In the genomic region with DNA sequence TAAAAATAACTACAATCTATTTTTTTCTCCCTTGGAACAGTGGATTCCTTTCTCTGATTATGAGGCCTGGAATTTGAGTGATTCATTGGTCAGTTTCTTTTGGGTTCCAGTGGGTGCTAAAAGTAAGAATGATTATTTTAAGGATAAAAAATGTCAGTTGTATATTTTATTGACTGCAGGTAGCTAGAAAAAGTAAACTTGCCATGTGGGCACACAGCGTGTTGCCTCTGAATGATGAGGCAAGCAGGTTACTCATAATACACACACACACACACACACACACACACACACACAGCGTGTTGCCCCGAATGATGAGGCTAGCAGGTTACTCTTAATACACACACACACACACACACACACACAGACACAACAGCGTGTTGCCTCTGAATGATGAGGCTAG, we compare ENCODE assay signal across 1 cellular context.
TF ChIP-seq lines count a peak whose summit lies in the region.

No MANE protein-coding gene starts in this region.

TF ChIP-seq in K562, 482 proteins besides CTCF, POLR2A, EP300 and RAD21:
- TF ChIP-seq SMAD1 (IDR thresholded peaks at IDR 0.05; ENCODE audit: low read depth, low read length, partially characterized antibody) (no peak), NCOA4 (IDR thresholded peaks at IDR 0.05; ENCODE audit: partially characterized antibody) (no peak), EGR1 (conservative IDR thresholded peaks at IDR 0.05) (no peak), TAL1 (IDR thresholded peaks at IDR 0.05) (no peak), CBX5 (IDR thresholded peaks at IDR 0.05; ENCODE audit: borderline replicate concordance, low read depth) (no peak), STAT5A (IDR thresholded peaks at IDR 0.05; ENCODE audit: borderline replicate concordance, low read length) (no peak), HNRNPH1 (optimal IDR thresholded peaks at IDR 0.05; ENCODE audit: low read depth, low read length) (no peak), ARHGAP35 (IDR thresholded peaks at IDR 0.05; ENCODE audit: partially characterized antibody) (no peak), ZNF778 (CRISPR knock-in tag; IDR thresholded peaks at IDR 0.05) (no peak), RBM22 (IDR thresholded peaks at IDR 0.05; ENCODE audit: low read depth, low read length, poor library complexity, severe bottlenecking) (no peak), NFATC3 (IDR thresholded peaks at IDR 0.05) (no peak), TAF9B (IDR thresholded peaks at IDR 0.05; ENCODE audit: partially characterized antibody) (no peak), NR3C1 (CRISPR knock-in tag; IDR thresholded peaks at IDR 0.05) (no peak)
- TF ChIP-seq, protein P1, sequence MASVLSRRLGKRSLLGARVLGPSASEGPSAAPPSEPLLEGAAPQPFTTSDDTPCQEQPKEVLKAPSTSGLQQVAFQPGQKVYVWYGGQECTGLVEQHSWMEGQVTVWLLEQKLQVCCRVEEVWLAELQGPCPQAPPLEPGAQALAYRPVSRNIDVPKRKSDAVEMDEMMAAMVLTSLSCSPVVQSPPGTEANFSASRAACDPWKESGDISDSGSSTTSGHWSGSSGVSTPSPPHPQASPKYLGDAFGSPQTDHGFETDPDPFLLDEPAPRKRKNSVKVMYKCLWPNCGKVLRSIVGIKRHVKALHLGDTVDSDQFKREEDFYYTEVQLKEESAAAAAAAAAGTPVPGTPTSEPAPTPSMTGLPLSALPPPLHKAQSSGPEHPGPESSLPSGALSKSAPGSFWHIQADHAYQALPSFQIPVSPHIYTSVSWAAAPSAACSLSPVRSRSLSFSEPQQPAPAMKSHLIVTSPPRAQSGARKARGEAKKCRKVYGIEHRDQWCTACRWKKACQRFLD (CRISPR knock-in tag; IDR thresholded peaks at IDR 0.05), result no peak
- TF ChIP-seq, protein P2, sequence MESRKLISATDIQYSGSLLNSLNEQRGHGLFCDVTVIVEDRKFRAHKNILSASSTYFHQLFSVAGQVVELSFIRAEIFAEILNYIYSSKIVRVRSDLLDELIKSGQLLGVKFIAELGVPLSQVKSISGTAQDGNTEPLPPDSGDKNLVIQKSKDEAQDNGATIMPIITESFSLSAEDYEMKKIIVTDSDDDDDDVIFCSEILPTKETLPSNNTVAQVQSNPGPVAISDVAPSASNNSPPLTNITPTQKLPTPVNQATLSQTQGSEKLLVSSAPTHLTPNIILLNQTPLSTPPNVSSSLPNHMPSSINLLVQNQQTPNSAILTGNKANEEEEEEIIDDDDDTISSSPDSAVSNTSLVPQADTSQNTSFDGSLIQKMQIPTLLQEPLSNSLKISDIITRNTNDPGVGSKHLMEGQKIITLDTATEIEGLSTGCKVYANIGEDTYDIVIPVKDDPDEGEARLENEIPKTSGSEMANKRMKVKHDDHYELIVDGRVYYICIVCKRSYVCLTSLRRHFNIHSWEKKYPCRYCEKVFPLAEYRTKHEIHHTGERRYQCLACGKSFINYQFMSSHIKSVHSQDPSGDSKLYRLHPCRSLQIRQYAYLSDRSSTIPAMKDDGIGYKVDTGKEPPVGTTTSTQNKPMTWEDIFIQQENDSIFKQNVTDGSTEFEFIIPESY (CRISPR knock-in tag; IDR thresholded peaks at IDR 0.05), result no peak
- TF ChIP-seq, protein P3, sequence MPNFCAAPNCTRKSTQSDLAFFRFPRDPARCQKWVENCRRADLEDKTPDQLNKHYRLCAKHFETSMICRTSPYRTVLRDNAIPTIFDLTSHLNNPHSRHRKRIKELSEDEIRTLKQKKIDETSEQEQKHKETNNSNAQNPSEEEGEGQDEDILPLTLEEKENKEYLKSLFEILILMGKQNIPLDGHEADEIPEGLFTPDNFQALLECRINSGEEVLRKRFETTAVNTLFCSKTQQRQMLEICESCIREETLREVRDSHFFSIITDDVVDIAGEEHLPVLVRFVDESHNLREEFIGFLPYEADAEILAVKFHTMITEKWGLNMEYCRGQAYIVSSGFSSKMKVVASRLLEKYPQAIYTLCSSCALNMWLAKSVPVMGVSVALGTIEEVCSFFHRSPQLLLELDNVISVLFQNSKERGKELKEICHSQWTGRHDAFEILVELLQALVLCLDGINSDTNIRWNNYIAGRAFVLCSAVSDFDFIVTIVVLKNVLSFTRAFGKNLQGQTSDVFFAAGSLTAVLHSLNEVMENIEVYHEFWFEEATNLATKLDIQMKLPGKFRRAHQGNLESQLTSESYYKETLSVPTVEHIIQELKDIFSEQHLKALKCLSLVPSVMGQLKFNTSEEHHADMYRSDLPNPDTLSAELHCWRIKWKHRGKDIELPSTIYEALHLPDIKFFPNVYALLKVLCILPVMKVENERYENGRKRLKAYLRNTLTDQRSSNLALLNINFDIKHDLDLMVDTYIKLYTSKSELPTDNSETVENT (CRISPR knock-in tag; IDR thresholded peaks at IDR 0.05), result no peak
- TF ChIP-seq, protein P4, sequence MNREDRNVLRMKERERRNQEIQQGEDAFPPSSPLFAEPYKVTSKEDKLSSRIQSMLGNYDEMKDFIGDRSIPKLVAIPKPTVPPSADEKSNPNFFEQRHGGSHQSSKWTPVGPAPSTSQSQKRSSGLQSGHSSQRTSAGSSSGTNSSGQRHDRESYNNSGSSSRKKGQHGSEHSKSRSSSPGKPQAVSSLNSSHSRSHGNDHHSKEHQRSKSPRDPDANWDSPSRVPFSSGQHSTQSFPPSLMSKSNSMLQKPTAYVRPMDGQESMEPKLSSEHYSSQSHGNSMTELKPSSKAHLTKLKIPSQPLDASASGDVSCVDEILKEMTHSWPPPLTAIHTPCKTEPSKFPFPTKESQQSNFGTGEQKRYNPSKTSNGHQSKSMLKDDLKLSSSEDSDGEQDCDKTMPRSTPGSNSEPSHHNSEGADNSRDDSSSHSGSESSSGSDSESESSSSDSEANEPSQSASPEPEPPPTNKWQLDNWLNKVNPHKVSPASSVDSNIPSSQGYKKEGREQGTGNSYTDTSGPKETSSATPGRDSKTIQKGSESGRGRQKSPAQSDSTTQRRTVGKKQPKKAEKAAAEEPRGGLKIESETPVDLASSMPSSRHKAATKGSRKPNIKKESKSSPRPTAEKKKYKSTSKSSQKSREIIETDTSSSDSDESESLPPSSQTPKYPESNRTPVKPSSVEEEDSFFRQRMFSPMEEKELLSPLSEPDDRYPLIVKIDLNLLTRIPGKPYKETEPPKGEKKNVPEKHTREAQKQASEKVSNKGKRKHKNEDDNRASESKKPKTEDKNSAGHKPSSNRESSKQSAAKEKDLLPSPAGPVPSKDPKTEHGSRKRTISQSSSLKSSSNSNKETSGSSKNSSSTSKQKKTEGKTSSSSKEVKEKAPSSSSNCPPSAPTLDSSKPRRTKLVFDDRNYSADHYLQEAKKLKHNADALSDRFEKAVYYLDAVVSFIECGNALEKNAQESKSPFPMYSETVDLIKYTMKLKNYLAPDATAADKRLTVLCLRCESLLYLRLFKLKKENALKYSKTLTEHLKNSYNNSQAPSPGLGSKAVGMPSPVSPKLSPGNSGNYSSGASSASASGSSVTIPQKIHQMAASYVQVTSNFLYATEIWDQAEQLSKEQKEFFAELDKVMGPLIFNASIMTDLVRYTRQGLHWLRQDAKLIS (CRISPR knock-in tag; IDR thresholded peaks at IDR 0.05), result no peak
- TF ChIP-seq, protein P5, sequence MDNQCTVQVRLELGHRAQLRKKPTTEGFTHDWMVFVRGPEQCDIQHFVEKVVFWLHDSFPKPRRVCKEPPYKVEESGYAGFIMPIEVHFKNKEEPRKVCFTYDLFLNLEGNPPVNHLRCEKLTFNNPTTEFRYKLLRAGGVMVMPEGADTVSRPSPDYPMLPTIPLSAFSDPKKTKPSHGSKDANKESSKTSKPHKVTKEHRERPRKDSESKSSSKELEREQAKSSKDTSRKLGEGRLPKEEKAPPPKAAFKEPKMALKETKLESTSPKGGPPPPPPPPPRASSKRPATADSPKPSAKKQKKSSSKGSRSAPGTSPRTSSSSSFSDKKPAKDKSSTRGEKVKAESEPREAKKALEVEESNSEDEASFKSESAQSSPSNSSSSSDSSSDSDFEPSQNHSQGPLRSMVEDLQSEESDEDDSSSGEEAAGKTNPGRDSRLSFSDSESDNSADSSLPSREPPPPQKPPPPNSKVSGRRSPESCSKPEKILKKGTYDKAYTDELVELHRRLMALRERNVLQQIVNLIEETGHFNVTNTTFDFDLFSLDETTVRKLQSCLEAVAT (IDR thresholded peaks at IDR 0.05), result no peak
